Comparison of ENCODE assay signal across 11 cellular contexts in genomic region chr7:90246184-90246583, GRCh38. TPM values are rescaled to one million over a fixed set of nuclear protein-coding genes. Genes with fewer than 3 reads are reported as not detected.
DNase-seq lines count a peak whose midpoint lies in the region; ATAC-seq, FAIRE-seq and TF ChIP-seq lines count a peak whose summit lies in the region.
"Had no signal": no experiment of that assay in that cellular context is flagged by ENCODE, and none has a peak within 500 bp of the region (broad histone marks: within the 10 kb centered on the region; RNA-seq: fewer than 3 reads in every experiment).

No MANE protein-coding gene starts in this region.

- no peak for TF ChIP-seq CTCF in A673 (conservative IDR thresholded peaks at IDR 0.05; ENCODE audit: low read depth, low read length)
- TF ChIP-seq CTCF in endothelial cell (IDR thresholded peaks at IDR 0.05; ENCODE audit: unreplicated experiment) = no peak

- no peak for TF ChIP-seq POLR2A in H54 (IDR thresholded peaks at IDR 0.05; ENCODE audit: low read depth, low read length)

- CTCF ChIA-PET in A673 (lab: Charles Lee) = no interaction called here
- CTCF ChIA-PET in naive thymus-derived CD4-positive, alpha-beta T cell (lab: Charles Lee) = interaction anchor here (0.6 kb wide), 1 partner anchor 10 kb away, joined by 3 read pairs; no protein-coding TSS in a partner anchor

- no peak overlapping the region for H3K27ac ChIP-seq in A673 (ENCODE audit: low read depth, low read length, poor library complexity, severe bottlenecking)
- H3K27ac ChIP-seq in naive thymus-derived CD4-positive, alpha-beta T cell (ENCODE audit: low read depth, low read length) = no peak overlapping the region

- peak overlapping the region; percentile 82 for H3K4me3 ChIP-seq in A673 (ENCODE audit: low read depth, low read length, poor library complexity, severe bottlenecking)
- H3K4me3 ChIP-seq in naive thymus-derived CD4-positive, alpha-beta T cell (ENCODE audit: low read length) = no peak overlapping the region

- intact Hi-C loops in A673 (cut with micrococcal nuclease; ENCODE audit: unreplicated experiment) = no loop called here
- intact Hi-C loops in naive thymus-derived CD4-positive, alpha-beta T cell (cut with micrococcal nuclease) = loop anchor here (5.0 kb wide), 3 partner anchors 94 to 1696 kb away; partner anchors contain the start of genes STEAP1 (in 2 of the 2) and AKAP9 (in 1 of the 2)

- DNase-seq in A673 (ENCODE audit: low spot score) (no peak), endothelial cell (ENCODE audit: low spot score) (peak; percentile 10), H54 (ENCODE audit: insufficient read length, low spot score) (no peak)
- DNase-seq in naive thymus-derived CD4-positive, alpha-beta T cell = peak in 1 of 9 donors; percentile 1
- no peak for DNase-seq in activated CD4-positive, alpha-beta T cell treated with anti-CD3 and anti-CD28 coated beads for 4 hours
- DNase-seq: DMS79 had no signal

- H3K27ac Mint-ChIP-seq in IgD-negative memory B cell (peak overlapping the region in 2 of 3 donors; percentile 40 to 72), endothelial cell (ENCODE audit: unreplicated experiment) (no peak overlapping the region)
- peak overlapping the region in 2 of 9 donors; percentile 81 to 85 for H3K27ac Mint-ChIP-seq in naive thymus-derived CD4-positive, alpha-beta T cell

- ATAC-seq in naive thymus-derived CD4-positive, alpha-beta T cell = no peak
- no peak for ATAC-seq in activated CD4-positive, CD25-positive, alpha-beta regulatory T cell treated with anti-CD3 and anti-CD28 coated beads, Interleukin-2, amount 50 U/mL, for 24 hours
- no peak for ATAC-seq in GM19023 (IDR thresholded peaks at IDR 0.05; ENCODE audit: unreplicated experiment)

- no peaks in the 10 kb centered on the region for H3K27me3 ChIP-seq in A673 (replicated peaks; ENCODE audit: insufficient read depth, low read depth, low read length, poor library complexity)
- no peaks in the 10 kb centered on the region for H3K27me3 ChIP-seq in naive thymus-derived CD4-positive, alpha-beta T cell (ENCODE audit: control insufficient read depth in 2 of 2, insufficient read depth in 2 of 2, low read length in 2 of 2)

- H3K36me3 ChIP-seq in A673 (ENCODE audit: insufficient read depth, low read length, poor library complexity, severe bottlenecking) = no peaks in the 10 kb centered on the region
- peaks cover 0 to 3% (median 0%) of the 10 kb centered on the region in 3 experiments for H3K36me3 ChIP-seq in naive thymus-derived CD4-positive, alpha-beta T cell (ENCODE audit: control insufficient read depth in 2 of 3, insufficient read depth in 3 of 3, low read length in 3 of 3)

- no peaks in the 10 kb centered on the region for H3K9me3 ChIP-seq in A673 (ENCODE audit: low read depth, low read length, poor library complexity, severe bottlenecking)
- H3K9me3 ChIP-seq in naive thymus-derived CD4-positive, alpha-beta T cell (ENCODE audit: control insufficient read depth in 2 of 3, low read length in 3 of 3) = no peaks in the 10 kb centered on the region

- peaks cover 19% of the 10 kb centered on the region for H3K27me3 Mint-ChIP-seq in IgD-negative memory B cell
- peaks cover 10% of the 10 kb centered on the region for H3K27me3 Mint-ChIP-seq in endothelial cell (ENCODE audit: unreplicated experiment)
- H3K27me3 Mint-ChIP-seq in naive thymus-derived CD4-positive, alpha-beta T cell = peaks cover 11 to 67% (median 32%) of the 10 kb centered on the region in 5 donors

- BruUV-seq in A673 (replicated peaks; lab: Mats Ljungman, UMichigan) = no TSS peak

- H3K9me3 Mint-ChIP-seq in IgD-negative memory B cell (no peaks in the 10 kb centered on the region), endothelial cell (ENCODE audit: unreplicated experiment) (no peaks in the 10 kb centered on the region)
- peaks cover 0 to 2% (median 0%) of the 10 kb centered on the region in 11 donors for H3K9me3 Mint-ChIP-seq in naive thymus-derived CD4-positive, alpha-beta T cell
- H3K9me3 Mint-ChIP-seq: dendritic cell treated with granulocyte-macrophage colony-stimulating factor and Interleukin-4, amounts not matched to agents 40 ng/mL and 50 ng/mL, for 4 days had no signal

- POLR2A ChIA-PET in A673 (lab: Charles Lee; ENCODE audit: low non-redundant PET) = no interaction called here
- POLR2A ChIA-PET in naive thymus-derived CD4-positive, alpha-beta T cell (lab: Charles Lee) = interaction anchor here (0.6 kb wide), 1 partner anchor 127 kb away, joined by 3 read pairs; no protein-coding TSS in a partner anchor

- H3K4me1 Mint-ChIP-seq in IgD-negative memory B cell = peaks cover 22 to 25% (median 24%) of the 10 kb centered on the region in 3 donors
- H3K4me1 Mint-ChIP-seq in endothelial cell (ENCODE audit: unreplicated experiment) = peaks cover 22% of the 10 kb centered on the region
- peaks cover 8 to 27% (median 15%) of the 10 kb centered on the region in 7 donors for H3K4me1 Mint-ChIP-seq in naive thymus-derived CD4-positive, alpha-beta T cell

- H3K36me3 Mint-ChIP-seq in IgD-negative memory B cell (peaks cover 4% of the 10 kb centered on the region), endothelial cell (ENCODE audit: low read depth, unreplicated experiment) (no peaks in the 10 kb centered on the region)
- H3K36me3 Mint-ChIP-seq in naive thymus-derived CD4-positive, alpha-beta T cell = peaks cover 0 to 3% (median 0%) of the 10 kb centered on the region in 5 donors

- FAIRE-seq in H54 (lab: Jason Lieb, UNC) = no peak
- FAIRE-seq: RCC 7860 had no signal

- H3K4me1 ChIP-seq in A673 (ENCODE audit: insufficient read depth, low read length, poor library complexity, severe bottlenecking) = peaks cover 4% of the 10 kb centered on the region
- peaks cover 6 to 8% of the 10 kb centered on the region in 2 donors for H3K4me1 ChIP-seq in naive thymus-derived CD4-positive, alpha-beta T cell (ENCODE audit: control insufficient read depth in 2 of 2, insufficient read depth in 2 of 2, low read length in 2 of 2)

- H3K4me3 Mint-ChIP-seq in IgD-negative memory B cell (peak overlapping the region; percentile 91 to 95 (median 92)), endothelial cell (ENCODE audit: unreplicated experiment) (peak overlapping the region; percentile 96)
- H3K4me3 Mint-ChIP-seq in naive thymus-derived CD4-positive, alpha-beta T cell = peak overlapping the region; percentile 88 to 97 (median 92)

RNA-seq across cellular contexts. Expression of gene CFAP69, which starts 1.2 kb away (rescaled TPM):
- total RNA-seq in A673 (2021) (2.4 and 4.3 TPM in 2 replicates), endothelial cell (ENCODE audit: unreplicated experiment) (1.8 TPM)
- polyA plus RNA-seq in IgD-negative memory B cell = 0.54 TPM
- under 1 TPM in 2 of 5 experiments, not detected in 3; 0.30 to 0.80 TPM for total RNA-seq in naive thymus-derived CD4-positive, alpha-beta T cell
- polyA plus RNA-seq in naive thymus-derived CD4-positive, alpha-beta T cell = not detected

RNA-seq across cellular contexts. Expression of gene STEAP2, which starts 34.6 kb away (rescaled TPM):
- total RNA-seq in A673 (2021) (114 and 134 TPM in 2 replicates), endothelial cell (ENCODE audit: unreplicated experiment) (0.49 TPM)
- not detected for polyA plus RNA-seq in IgD-negative memory B cell
- total RNA-seq in naive thymus-derived CD4-positive, alpha-beta T cell = under 1 TPM in 1 of 5 experiments, not detected in 4; 0.05 TPM
- polyA plus RNA-seq in naive thymus-derived CD4-positive, alpha-beta T cell = not detected

Comparison
In these comparisons a context has a peak if more than half of its experiments do, and no peak if none do; other contexts are left out.
1. RNA of gene STEAP2, which starts 34.6 kb away (total RNA-seq): 114 to 134 TPM in A673; 0.49 TPM in endothelial cell (single experiment) and 0.05 TPM in naive thymus-derived CD4-positive, alpha-beta T cell; every median in the first group is over 10 times any median in the second.
2. Peak in every context shown above with its lines, with median percentiles within 50 percentile points of each other: H3K4me3 Mint-ChIP-seq.